Comparison of ENCODE assay signal across 13 cellular contexts in the genomic region with DNA sequence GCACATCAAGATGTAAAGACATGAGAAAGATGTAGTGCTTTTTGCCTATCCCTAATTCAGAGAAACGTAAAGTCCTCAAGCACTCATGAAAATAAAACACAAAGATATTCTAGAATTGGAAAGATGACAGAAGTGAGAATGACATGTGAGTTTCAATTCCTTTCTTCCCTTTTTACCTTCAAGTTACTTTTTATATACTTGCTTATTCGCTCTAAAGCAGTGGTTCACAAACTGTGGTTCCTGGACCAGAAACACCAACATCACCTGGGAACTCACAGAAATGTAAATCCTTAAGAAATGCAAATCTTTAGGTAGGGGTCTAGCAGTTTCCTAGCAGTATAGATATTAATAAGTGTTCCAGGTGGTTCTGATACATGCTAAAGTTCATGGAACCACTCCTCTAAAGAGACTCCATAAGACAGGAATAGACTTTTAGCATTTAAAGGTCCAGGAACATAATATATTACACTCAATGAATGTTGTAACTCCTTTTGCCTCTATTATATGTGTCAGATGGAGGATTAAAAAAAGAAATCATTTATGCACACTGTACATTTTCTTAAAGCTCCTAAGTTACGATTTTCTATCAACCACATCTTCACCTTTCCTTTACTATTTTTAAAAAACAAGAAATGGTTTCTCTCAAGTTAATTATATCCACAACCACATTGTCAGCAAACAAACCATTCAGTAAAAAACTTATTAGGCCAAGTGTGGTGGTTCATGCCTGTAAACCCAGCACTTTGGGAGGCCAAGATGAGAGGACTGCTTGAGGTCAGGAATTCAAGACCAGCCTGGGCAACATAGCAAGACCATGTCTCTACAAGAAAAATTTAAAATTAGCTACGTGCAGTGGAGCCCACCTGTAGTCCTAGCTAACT. TPM values are rescaled to one million over a fixed set of nuclear protein-coding genes. Genes with fewer than 3 reads are reported as not detected.
DNase-seq lines count a peak whose midpoint lies in the region; ATAC-seq, FAIRE-seq and TF ChIP-seq lines count a peak whose summit lies in the region.
"Had no signal": no experiment of that assay in that cellular context is flagged by ENCODE, and none has a peak within 500 bp of the region (broad histone marks: within the 10 kb centered on the region; RNA-seq: fewer than 3 reads in every experiment).

No MANE protein-coding gene starts in this region.

- H3K4me1 Mint-ChIP-seq in natural killer cell treated with Interleukin-12 subunit alpha and Interleukin-12 subunit beta and Interleukin-15 and Interleukin-18, amount 100 ng/mL, for 72 hours (ENCODE audit: low read depth in 2 of 2): peaks cover 13 to 16% of the 10 kb centered on the region in 2 donors

- intact Hi-C loops in lower leg skin (cut with DNase I; ENCODE audit: low total_unique reads): no loop called here

- no peak overlapping the region for H3K4me3 Mint-ChIP-seq in natural killer cell treated with Interleukin-12 subunit alpha and Interleukin-12 subunit beta and Interleukin-15 and Interleukin-18, amount 100 ng/mL, for 72 hours
- H3K4me3 Mint-ChIP-seq: central memory CD8-positive, alpha-beta T cell had no signal

- TF ChIP-seq POLR2A in GM12892 (IDR thresholded peaks at IDR 0.05; ENCODE audit: low read depth, low read length): no peak
- TF ChIP-seq POLR2A in lower leg skin (IDR thresholded peaks at IDR 0.05): no peak

- DNase-seq in GM12892 (ENCODE audit: insufficient read length): no peak
- DNase-seq in medulla oblongata (ENCODE audit: extremely low spot score): no peak
- DNase-seq in natural killer cell treated with Interleukin-12 subunit alpha and Interleukin-12 subunit beta and Interleukin-15 and Interleukin-18, amount 100 ng/mL, for 72 hours (ENCODE audit: low spot score): no peak
- no peak for DNase-seq in GDM1 (lab: John Stamatoyannopoulos, UW)
- no peak for DNase-seq in lower leg skin (ENCODE audit: low spot score in 2 of 2)
- DNase-seq: foreskin keratinocyte, mammary epithelial cell, MG63, right lobe of liver had no signal

- no peak overlapping the region for H3K27ac Mint-ChIP-seq in natural killer cell treated with Interleukin-12 subunit alpha and Interleukin-12 subunit beta and Interleukin-15 and Interleukin-18, amount 100 ng/mL, for 72 hours

- FAIRE-seq in GM12892 (lab: Jason Lieb, UNC): peak; percentile 53

- no peaks in the 10 kb centered on the region for H3K36me3 ChIP-seq in KMS-11 (ENCODE audit: insufficient read depth)

- peaks cover 36% of the 10 kb centered on the region for H3K4me1 ChIP-seq in KMS-11 (ENCODE audit: low read depth, poor library complexity, severe bottlenecking)
- H3K4me1 ChIP-seq: foreskin keratinocyte had no signal

- peak overlapping the region; percentile 8; the same call in 1 of the 2 replicates for H3K27ac ChIP-seq in KMS-11
- H3K27ac ChIP-seq: foreskin keratinocyte, right lobe of liver had no signal

- H4K20me1 ChIP-seq in KMS-11 (ENCODE audit: insufficient read depth): no peaks in the 10 kb centered on the region

- H3K79me2 ChIP-seq in KMS-11 (ENCODE audit: insufficient read depth, low read depth): 0 out of 2 replicates have a peak, but pooled peaks cover 7% of the 10 kb centered on the region

- H3K4me2 ChIP-seq in KMS-11: peak overlapping the region; percentile 37

- H3K9ac ChIP-seq in KMS-11: no peak overlapping the region

- no peak overlapping the region for H3K4me3 ChIP-seq in KMS-11 (IDR thresholded peaks at IDR 0.05; ENCODE audit: insufficient read depth, low read depth, low read length)
- no peak overlapping the region for H3K4me3 ChIP-seq in lower leg skin (ENCODE audit: low read depth, poor library complexity, severe bottlenecking)
- H3K4me3 ChIP-seq: MG63, right lobe of liver had no signal

- ATAC-seq in GM19452 (IDR thresholded peaks at IDR 0.05; ENCODE audit: unreplicated experiment) (peak; percentile 71), HG02885 (IDR thresholded peaks at IDR 0.05; ENCODE audit: poor library complexity, unreplicated experiment) (peak; percentile 86)
- ATAC-seq in natural killer cell treated with Interleukin-12 subunit alpha and Interleukin-12 subunit beta and Interleukin-15 and Interleukin-18, amount 100 ng/mL, for 72 hours: no peak
- ATAC-seq: foreskin keratinocyte, right lobe of liver had no signal

- no peak overlapping the region for H2AFZ ChIP-seq in KMS-11 (ENCODE audit: low read depth)

- no peaks in the 10 kb centered on the region for H3K9me3 Mint-ChIP-seq in natural killer cell treated with Interleukin-12 subunit alpha and Interleukin-12 subunit beta and Interleukin-15 and Interleukin-18, amount 100 ng/mL, for 72 hours
- H3K9me3 Mint-ChIP-seq: central memory CD8-positive, alpha-beta T cell had no signal

- no peaks in the 10 kb centered on the region for H3K27me3 ChIP-seq in KMS-11 (ENCODE audit: insufficient read depth, low read depth)
- H3K27me3 ChIP-seq: foreskin keratinocyte, MG63, right lobe of liver had no signal

- 93% methylated on average over 4 of the region's 4 CpGs for WGBS in lower leg skin, 2 donors

- TF ChIP-seq CTCF in KMS-11 (conservative IDR thresholded peaks at IDR 0.05; ENCODE audit: low read depth, low read length) (no peak), lower leg skin (IDR thresholded peaks at IDR 0.05) (no peak)

- peaks cover 6% of the 10 kb centered on the region for H3K36me3 Mint-ChIP-seq in natural killer cell treated with Interleukin-12 subunit alpha and Interleukin-12 subunit beta and Interleukin-15 and Interleukin-18, amount 100 ng/mL, for 72 hours

- no peaks in the 10 kb centered on the region for H3K27me3 Mint-ChIP-seq in natural killer cell treated with Interleukin-12 subunit alpha and Interleukin-12 subunit beta and Interleukin-15 and Interleukin-18, amount 100 ng/mL, for 72 hours
- H3K27me3 Mint-ChIP-seq: central memory CD8-positive, alpha-beta T cell had no signal

RNA-seq across cellular contexts. Expression of gene ERP44, which starts 39.9 kb away (rescaled TPM):
- polyA plus RNA-seq in GM12892 (2012; ENCODE audit: missing spikeins): 19.1 TPM
- total RNA-seq in natural killer cell treated with Interleukin-12 subunit alpha and Interleukin-12 subunit beta and Interleukin-15 and Interleukin-18, amount 100 ng/mL, for 72 hours: 10 to 100 TPM; 13.1 to 26.3 TPM
- 10 to 100 TPM; 10.1 to 15.7 (median 13.0) TPM for total RNA-seq in lower leg skin

RNA-seq across cellular contexts. Expression of gene INVS, which starts 40.1 kb away (rescaled TPM):
- 12.4 TPM for polyA plus RNA-seq in GM12892 (2012; ENCODE audit: missing spikeins)
- 10 to 100 TPM; 22.1 to 32.8 TPM for total RNA-seq in natural killer cell treated with Interleukin-12 subunit alpha and Interleukin-12 subunit beta and Interleukin-15 and Interleukin-18, amount 100 ng/mL, for 72 hours
- 10 to 100 TPM in 2 of 4 donors, 1 to 10 TPM in 2; 8.3 to 14.4 (median 10.8) TPM for total RNA-seq in lower leg skin

Comparison
In these comparisons a context has a peak if more than half of its experiments do, and no peak if none do; other contexts are left out.
1. ATAC-seq: peak in GM19452 (single experiment) and HG02885 (single experiment); none in natural killer cell treated with Interleukin-12 subunit alpha and Interleukin-12 subunit beta and Interleukin-15 and Interleukin-18, amount 100 ng/mL, for 72 hours (0 of 2).